Comparison of ENCODE assay signal across 8 cellular contexts in genomic region chr1:9196129-9197040, GRCh38. TPM values are rescaled to one million over a fixed set of nuclear protein-coding genes. Genes with fewer than 3 reads are reported as not detected.
DNase-seq lines count a peak whose midpoint lies in the region; ATAC-seq, FAIRE-seq and TF ChIP-seq lines count a peak whose summit lies in the region.

No MANE protein-coding gene starts in this region.

- no peaks in the 10 kb centered on the region for H3K9me3 Mint-ChIP-seq in chondrocyte (ENCODE audit: low read depth)

- H3K27me3 Mint-ChIP-seq in chondrocyte (ENCODE audit: low read depth), result peaks cover 36% of the 10 kb centered on the region

- 6% methylated on average over 25 of the region's 31 CpGs for WGBS in HepG2 (ENCODE audit: low lambda C conversion rate)

- CTCF ChIA-PET in HepG2 (lab: Yijun Ruan, JAX; ENCODE audit: low intra/inter-chr PET ratio, low total read pairs), result interaction anchor here (0.8 to 2.2 kb wide), 4 partner anchors 15 to 86 kb away, joined by 3 to 21 read pairs (median 14); no protein-coding TSS in a partner anchor

- TF ChIP-seq POLR2A in HepG2 (IDR thresholded peaks at IDR 0.05; ENCODE audit: insufficient read depth in 1 of 2, low read depth in 2 of 2, low read length in 2 of 2), result no peak

- no peak overlapping the region for H3K4me3 Mint-ChIP-seq in chondrocyte (ENCODE audit: unreplicated experiment)

- POLR2A ChIA-PET in HepG2 (lab: Yijun Ruan, JAX), result interaction anchor here (0.6 to 2.6 kb wide), 8 partner anchors 14 to 53 kb away, joined by 3 to 25 read pairs (median 4); partner anchors contain the start of gene H6PD

- no peak overlapping the region for H2AFZ ChIP-seq in HepG2 (ENCODE audit: low read length)

- TF ChIP-seq CTCF in GM20000 (IDR thresholded peaks at IDR 0.05; ENCODE audit: extremely low read depth, missing control alignments) (peak; percentile 72), chondrocyte (IDR thresholded peaks at IDR 0.05) (peak; percentile 91), HepG2 (CRISPR knock-in tag; IDR thresholded peaks at IDR 0.05) (peak; percentile 83)

- H3K27me3 ChIP-seq in BLaER1 treated with 17β-estradiol and CSF1 and Interleukin-3, amounts not matched to agents 10 nM and 100 nM, result peaks cover 34 to 41% (median 36%) of the 10 kb centered on the region in 11 experiments
- H3K27me3 ChIP-seq in HepG2 (ENCODE audit: control insufficient read depth in 1 of 2, insufficient read depth in 2 of 2, low read length in 2 of 2), result peaks cover 15 to 42% of the 10 kb centered on the region in 2 experiments

- peaks cover 49 to 89% (median 70%) of the 10 kb centered on the region in 10 experiments for H3K4me1 ChIP-seq in BLaER1 treated with 17β-estradiol and CSF1 and Interleukin-3, amounts not matched to agents 10 nM and 100 nM
- peaks cover 71% of the 10 kb centered on the region for H3K4me1 ChIP-seq in HepG2 (ENCODE audit: insufficient read depth, low read length)

- peak overlapping the region; percentile 68 to 97 (median 91) for H3K4me2 ChIP-seq in BLaER1 treated with 17β-estradiol and CSF1 and Interleukin-3, amounts not matched to agents 10 nM and 100 nM
- H3K4me2 ChIP-seq in HepG2 (ENCODE audit: low read depth, low read length), result peak overlapping the region; percentile 85

- ATAC-seq in HepG2 (peak; percentile 60), GM19023 (IDR thresholded peaks at IDR 0.05; ENCODE audit: unreplicated experiment) (no peak)

- intact Hi-C loops in HepG2 (cut with micrococcal nuclease; ENCODE audit: unreplicated experiment), result loop anchor here (1.0 to 5.0 kb wide), 4 partner anchors 15 to 86 kb away; partner anchors contain the start of gene H6PD

- TSS peak; percentile 88 for BruUV-seq in HepG2 (replicated peaks; lab: Mats Ljungman, UMichigan)

- H3K27ac ChIP-seq in BLaER1 treated with 17β-estradiol and CSF1 and Interleukin-3, amounts not matched to agents 10 nM and 100 nM, result peak overlapping the region in 9 of 11 experiments; percentile 1 to 89 (median 75); a peak in 17 of 22 replicates
- no peak overlapping the region for H3K27ac ChIP-seq in HepG2 (ENCODE audit: extremely low read length, insufficient read depth, low read length)

- H3K4me3 ChIP-seq in BLaER1 treated with 17β-estradiol and CSF1 and Interleukin-3, amounts not matched to agents 10 nM and 100 nM, result peak overlapping the region in 8 of 10 experiments; percentile 9 to 58 (median 42); a peak in 15 of 20 replicates
- H3K4me3 ChIP-seq in HepG2 (replicated peaks in 1 of 3; ENCODE audit: insufficient read depth in 1 of 3, low read depth in 2 of 3, low read length in 3 of 3), result peak overlapping the region; percentile 39 to 71 (median 53)

- peak; percentile 80 for FAIRE-seq in HepG2 (lab: Jason Lieb, UNC)

- H3K4me1 Mint-ChIP-seq in chondrocyte (ENCODE audit: low read depth), result peaks cover 20% of the 10 kb centered on the region

- peak; percentile 86 for TF ChIP-seq RAD21 in HepG2 (CRISPR knock-in tag; IDR thresholded peaks at IDR 0.05)

- in situ Hi-C loops in HepG2 (cut with HindIII; ENCODE audit: extremely low pct_ligation_motif_present, low pct_unique_long_range_greater_than_20kb), result loop anchor here (5.0 kb wide), 2 partner anchors 54 to 84 kb away; no protein-coding TSS in a partner anchor

- peaks cover 0 to 24% (median 0%) of the 10 kb centered on the region in 11 experiments; a peak in 7 of 22 replicates for H4K20me1 ChIP-seq in BLaER1 treated with 17β-estradiol and CSF1 and Interleukin-3, amounts not matched to agents 10 nM and 100 nM
- H4K20me1 ChIP-seq in HepG2 (ENCODE audit: insufficient read depth, low read length), result no peaks in the 10 kb centered on the region

- no peak overlapping the region for H3K27ac Mint-ChIP-seq in chondrocyte (ENCODE audit: unreplicated experiment)

- TF ChIP-seq EP300 in HepG2 (IDR thresholded peaks at IDR 0.05; ENCODE audit: low read depth in 2 of 2, low read length in 2 of 2), result no peak; a peak in 1 of 4 replicates
- no peak for TF ChIP-seq EP300 in HepG2 (CRISPR knock-in tag; IDR thresholded peaks at IDR 0.05; ENCODE audit: borderline replicate concordance)

- no peaks in the 10 kb centered on the region for H3K79me2 ChIP-seq in HepG2 (ENCODE audit: insufficient read depth, low read length)

- H3K9me3 ChIP-seq in BLaER1 treated with 17β-estradiol and CSF1 and Interleukin-3, amounts not matched to agents 10 nM and 100 nM (replicated peaks in 1 of 11), result no peaks in the 10 kb centered on the region
- H3K9me3 ChIP-seq in HepG2 (ENCODE audit: low read length), result no peaks in the 10 kb centered on the region

- peak overlapping the region in 10 of 11 experiments; percentile 10 to 83 (median 66); a peak in 19 of 22 replicates for H3K9ac ChIP-seq in BLaER1 treated with 17β-estradiol and CSF1 and Interleukin-3, amounts not matched to agents 10 nM and 100 nM
- peak overlapping the region; percentile 50; the same call in 1 of the 2 replicates for H3K9ac ChIP-seq in HepG2 (ENCODE audit: insufficient read depth, low read depth, low read length)

- peak; percentile 80 for DNase-seq in GM20000 (ENCODE audit: low spot score)
- DNase-seq in NCI-H1694 (lab: John Stamatoyannopoulos, UW), result peak; percentile 29
- DNase-seq in activated CD4-positive, CD25-positive, alpha-beta regulatory T cell treated with anti-CD3 and anti-CD28 coated beads, Interleukin-2, amount 50 U/mL, for 16 hours (ENCODE audit: low read depth, low spot score), result peak; percentile 12
- DNase-seq in chondrocyte (ENCODE audit: low spot score), result no peak
- peak; percentile 72 for DNase-seq in HepG2 (ENCODE audit: low spot score)
- DNase-seq in stimulated activated CD4-positive, alpha-beta T cell treated with anti-CD3 and anti-CD28 coated beads, Interleukin-4, amount 100 ng/mL, for 48 hours (ENCODE audit: low read depth in 2 of 2), result peak; percentile 63 to 64

- peaks cover 2% of the 10 kb centered on the region for H3K36me3 Mint-ChIP-seq in chondrocyte (ENCODE audit: low read depth)

- no peaks in the 10 kb centered on the region for H3K36me3 ChIP-seq in BLaER1 treated with 17β-estradiol and CSF1 and Interleukin-3, amounts not matched to agents 10 nM and 100 nM
- no peaks in the 10 kb centered on the region for H3K36me3 ChIP-seq in HepG2 (replicated peaks in 1 of 2; ENCODE audit: control insufficient read depth in 1 of 2, insufficient read depth in 2 of 2, low read length in 2 of 2)

TF ChIP-seq in HepG2, 621 proteins besides CTCF, POLR2A, EP300 and RAD21 (continues in another document):
- TF ChIP-seq SAP130 (CRISPR knock-in tag; IDR thresholded peaks at IDR 0.05; ENCODE audit: low read depth), result peak; percentile 86
- peak; percentile 45 for TF ChIP-seq RARA (CRISPR knock-in tag; IDR thresholded peaks at IDR 0.05)
- no peak for TF ChIP-seq SOX6 (IDR thresholded peaks at IDR 0.05)
- peak; percentile 33; the same call in 1 of the 2 replicates for TF ChIP-seq SOX6 (CRISPR knock-in tag; IDR thresholded peaks at IDR 0.05)
- no peak; the same call in 1 of the 2 replicates for TF ChIP-seq HMG20A (CRISPR knock-in tag; IDR thresholded peaks at IDR 0.05; ENCODE audit: borderline replicate concordance)

RNA-seq across cellular contexts. Expression of gene H6PD, which starts 38.2 kb away (rescaled TPM):
- total RNA-seq in chondrocyte, result 37.0 to 41.4 TPM (median 38.9 TPM) in 3 replicates
- total RNA-seq in HepG2 (2016; rRNA removed; fragmentation: Illumina TruSeq; extraction: Trizol), result 6.3 and 9.3 TPM in 2 replicates
- 0.79 and 0.81 TPM in 2 replicates for total RNA-seq in HepG2 (2016; cell fraction: cytosol; rRNA removed; fragmentation: Illumina TruSeq; extraction: Trizol; ENCODE audit: low read depth)
- total RNA-seq in HepG2 (2016; cell fraction: insoluble cytoplasmic fraction; rRNA removed; fragmentation: Illumina TruSeq; extraction: Trizol), result 5.4 and 9.4 TPM in 2 replicates
- 2.5 TPM in 2 replicates for total RNA-seq in HepG2 (2016; cell fraction: membrane; rRNA removed; fragmentation: Illumina TruSeq; extraction: Trizol)
- total RNA-seq in HepG2 (2016; cell fraction: nucleus; rRNA removed; fragmentation: Illumina TruSeq; extraction: Trizol), result 10.0 and 12.1 TPM in 2 replicates
- polyA plus RNA-seq in HepG2 (2011; rRNA removed), result 14.1 and 21.5 TPM in 2 replicates
- polyA plus RNA-seq in HepG2 (2011; cell fraction: cytosol; rRNA removed), result 13.3 and 14.5 TPM in 2 replicates
- 26.3 and 26.5 TPM in 2 replicates for polyA plus RNA-seq in HepG2 (2011; cell fraction: nucleus; rRNA removed)
- polyA plus RNA-seq in HepG2 (2012), result 10.8 and 11.1 TPM in 2 replicates
- 0.36 TPM in 2 replicates for polyA plus RNA-seq in HepG2 (2016; cell fraction: cytosol; fragmentation: Illumina TruSeq; extraction: Trizol; ENCODE audit: low read depth)
- 4.2 and 4.6 TPM in 2 replicates for polyA plus RNA-seq in HepG2 (2016; cell fraction: insoluble cytoplasmic fraction; fragmentation: Illumina TruSeq; extraction: Trizol; ENCODE audit: low read depth)
- polyA plus RNA-seq in HepG2 (2016; cell fraction: membrane; fragmentation: Illumina TruSeq; extraction: Trizol; ENCODE audit: low read depth), result 0.93 and 0.94 TPM in 2 replicates
- polyA plus RNA-seq in HepG2 (2016; cell fraction: nucleus; fragmentation: Illumina TruSeq; extraction: Trizol; ENCODE audit: insufficient read depth, low read depth), result 15.4 and 16.8 TPM in 2 replicates
- 2.9 and 31.0 TPM in 2 replicates for polyA minus RNA-seq in HepG2 (2011; rRNA and poly(A)+ RNA removed; ENCODE audit: low replicate concordance)
- 14.3 and 18.7 TPM in 2 replicates for polyA minus RNA-seq in HepG2 (2011; cell fraction: cytosol; rRNA and poly(A)+ RNA removed)
- 7.9 and 11.3 TPM in 2 replicates for polyA minus RNA-seq in HepG2 (2011; cell fraction: nucleus; rRNA and poly(A)+ RNA removed)
